In the genomic region with DNA sequence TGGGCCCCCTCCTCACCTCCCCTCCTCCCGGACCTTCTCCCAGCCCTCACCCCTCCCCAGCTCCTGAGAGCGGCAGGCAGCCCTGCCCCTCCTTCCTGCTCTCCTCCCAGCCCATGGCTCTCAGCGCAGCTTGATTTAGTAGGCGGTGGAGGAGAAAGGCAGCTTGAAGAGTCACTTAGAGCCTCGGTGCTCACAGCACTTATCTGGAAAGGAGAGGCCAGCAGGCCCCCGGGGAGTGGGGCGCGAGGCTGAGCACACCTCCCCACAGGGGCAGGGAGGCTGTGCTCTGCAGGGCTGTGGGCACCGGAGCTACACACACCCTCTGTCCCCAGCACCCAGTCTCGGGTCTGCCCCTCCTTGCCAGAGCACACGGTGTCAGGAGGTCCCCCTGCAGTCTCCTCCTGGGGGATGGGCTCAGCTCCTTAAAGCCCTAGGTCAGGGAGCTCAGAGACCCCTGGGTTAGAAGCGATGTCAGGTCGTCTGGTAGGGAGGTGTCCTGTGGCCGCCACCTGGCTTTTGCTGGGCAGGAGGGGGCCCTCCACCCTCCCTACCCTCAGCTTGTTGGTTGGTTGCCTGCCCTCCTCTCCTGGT, we compare ENCODE assay signal across 1 cellular context.
A peak's percentile ranks its signal among the peaks of the same experiment; 100 is the strongest.
TF ChIP-seq lines count a peak whose summit lies in the region.

No MANE protein-coding gene starts in this region.

TF ChIP-seq in HepG2, 621 proteins besides CTCF, POLR2A, EP300 and RAD21 (continued from another document):
- 0 out of 2 replicates have a peak, but pooled peaks have one; percentile 39 for TF ChIP-seq ZNF619 (CRISPR knock-in tag; IDR thresholded peaks at IDR 0.05)
- TF ChIP-seq UBTF (CRISPR knock-in tag; IDR thresholded peaks at IDR 0.05) = peak; percentile 34; the same call in 1 of the 2 replicates
- no peak for TF ChIP-seq HES4 (CRISPR knock-in tag; IDR thresholded peaks at IDR 0.05; ENCODE audit: borderline replicate concordance)
- TF ChIP-seq FLYWCH1 (CRISPR knock-in tag; IDR thresholded peaks at IDR 0.05) = no peak
- no peak for TF ChIP-seq YY1 (IDR thresholded peaks at IDR 0.05; ENCODE audit: insufficient read depth, insufficient replicate concordance, low read depth, low read length)
- 0 out of 2 replicates have a peak, but pooled peaks have one; percentile 33 for TF ChIP-seq SP4 (CRISPR knock-in tag; IDR thresholded peaks at IDR 0.05)
- TF ChIP-seq ZNF768 (CRISPR knock-in tag; IDR thresholded peaks at IDR 0.05) = peak; percentile 29; the same call in 1 of the 2 replicates
TF ChIP-seq in HepG2: peak in this region for 6.
